1 cellular context compared by ENCODE assay signal in the genomic region with DNA sequence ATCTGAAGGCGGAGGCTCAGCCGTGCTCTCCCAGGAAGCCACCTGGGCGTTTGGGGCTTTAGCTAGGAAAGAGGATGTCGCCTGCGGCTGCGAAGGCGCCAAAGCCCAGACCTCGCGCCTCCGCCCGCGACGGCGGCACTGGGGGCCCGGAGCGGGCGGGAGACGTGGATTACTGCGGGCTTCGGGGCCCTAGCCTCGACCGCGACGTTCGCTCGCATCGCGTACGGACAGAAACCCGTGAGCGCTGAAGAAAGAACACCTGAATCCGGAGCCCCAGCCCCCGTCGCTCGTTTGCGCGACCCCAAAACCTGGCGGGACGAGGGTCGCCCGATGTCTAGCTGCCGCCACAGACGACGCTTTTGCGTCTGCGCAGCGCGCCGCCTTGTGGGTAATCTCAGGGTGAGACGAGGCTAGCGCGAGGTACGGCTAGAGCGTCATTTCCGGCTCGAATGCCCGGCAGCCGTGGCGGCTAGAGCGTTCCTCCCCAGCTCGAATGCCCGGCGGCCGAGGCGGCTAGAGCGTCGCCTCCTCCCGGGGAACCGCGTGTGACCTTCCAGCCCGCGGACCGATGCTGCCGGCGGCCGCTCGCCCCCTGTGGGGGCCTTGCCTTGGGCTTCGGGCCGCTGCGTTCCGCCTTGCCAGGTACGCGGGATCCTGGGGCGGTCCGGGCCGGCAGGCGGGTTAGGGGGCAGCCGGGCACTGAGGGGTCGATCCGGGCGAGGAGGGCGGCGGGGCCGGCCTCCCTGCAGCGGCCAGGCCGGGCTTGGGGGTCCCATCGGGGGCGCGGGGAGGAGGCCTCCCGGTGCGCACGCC.
A peak's percentile ranks its signal among the peaks of the same experiment; 100 is the strongest.
TF ChIP-seq lines count a peak whose summit lies in the region.

A gene (plus strand): TSS at position 434 of the 813 bp plus-strand sequence. CDS start 135 bp downstream, at position 569.

TF ChIP-seq in HepG2, 621 proteins besides CTCF, POLR2A, EP300 and RAD21 (continued from another document and continues in another):
- TF ChIP-seq, protein P1, sequence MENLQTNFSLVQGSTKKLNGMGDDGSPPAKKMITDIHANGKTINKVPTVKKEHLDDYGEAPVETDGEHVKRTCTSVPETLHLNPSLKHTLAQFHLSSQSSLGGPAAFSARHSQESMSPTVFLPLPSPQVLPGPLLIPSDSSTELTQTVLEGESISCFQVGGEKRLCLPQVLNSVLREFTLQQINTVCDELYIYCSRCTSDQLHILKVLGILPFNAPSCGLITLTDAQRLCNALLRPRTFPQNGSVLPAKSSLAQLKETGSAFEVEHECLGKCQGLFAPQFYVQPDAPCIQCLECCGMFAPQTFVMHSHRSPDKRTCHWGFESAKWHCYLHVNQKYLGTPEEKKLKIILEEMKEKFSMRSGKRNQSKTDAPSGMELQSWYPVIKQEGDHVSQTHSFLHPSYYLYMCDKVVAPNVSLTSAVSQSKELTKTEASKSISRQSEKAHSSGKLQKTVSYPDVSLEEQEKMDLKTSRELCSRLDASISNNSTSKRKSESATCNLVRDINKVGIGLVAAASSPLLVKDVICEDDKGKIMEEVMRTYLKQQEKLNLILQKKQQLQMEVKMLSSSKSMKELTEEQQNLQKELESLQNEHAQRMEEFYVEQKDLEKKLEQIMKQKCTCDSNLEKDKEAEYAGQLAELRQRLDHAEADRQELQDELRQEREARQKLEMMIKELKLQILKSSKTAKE (CRISPR knock-in tag; IDR thresholded peaks at IDR 0.05; ENCODE audit: borderline replicate concordance) = peak; percentile 74
- TF ChIP-seq, protein P2, sequence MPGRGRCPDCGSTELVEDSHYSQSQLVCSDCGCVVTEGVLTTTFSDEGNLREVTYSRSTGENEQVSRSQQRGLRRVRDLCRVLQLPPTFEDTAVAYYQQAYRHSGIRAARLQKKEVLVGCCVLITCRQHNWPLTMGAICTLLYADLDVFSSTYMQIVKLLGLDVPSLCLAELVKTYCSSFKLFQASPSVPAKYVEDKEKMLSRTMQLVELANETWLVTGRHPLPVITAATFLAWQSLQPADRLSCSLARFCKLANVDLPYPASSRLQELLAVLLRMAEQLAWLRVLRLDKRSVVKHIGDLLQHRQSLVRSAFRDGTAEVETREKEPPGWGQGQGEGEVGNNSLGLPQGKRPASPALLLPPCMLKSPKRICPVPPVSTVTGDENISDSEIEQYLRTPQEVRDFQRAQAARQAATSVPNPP (CRISPR knock-in tag; IDR thresholded peaks at IDR 0.05) = 0 out of 2 replicates have a peak, but pooled peaks have one; percentile 82
- TF ChIP-seq, protein P3, sequence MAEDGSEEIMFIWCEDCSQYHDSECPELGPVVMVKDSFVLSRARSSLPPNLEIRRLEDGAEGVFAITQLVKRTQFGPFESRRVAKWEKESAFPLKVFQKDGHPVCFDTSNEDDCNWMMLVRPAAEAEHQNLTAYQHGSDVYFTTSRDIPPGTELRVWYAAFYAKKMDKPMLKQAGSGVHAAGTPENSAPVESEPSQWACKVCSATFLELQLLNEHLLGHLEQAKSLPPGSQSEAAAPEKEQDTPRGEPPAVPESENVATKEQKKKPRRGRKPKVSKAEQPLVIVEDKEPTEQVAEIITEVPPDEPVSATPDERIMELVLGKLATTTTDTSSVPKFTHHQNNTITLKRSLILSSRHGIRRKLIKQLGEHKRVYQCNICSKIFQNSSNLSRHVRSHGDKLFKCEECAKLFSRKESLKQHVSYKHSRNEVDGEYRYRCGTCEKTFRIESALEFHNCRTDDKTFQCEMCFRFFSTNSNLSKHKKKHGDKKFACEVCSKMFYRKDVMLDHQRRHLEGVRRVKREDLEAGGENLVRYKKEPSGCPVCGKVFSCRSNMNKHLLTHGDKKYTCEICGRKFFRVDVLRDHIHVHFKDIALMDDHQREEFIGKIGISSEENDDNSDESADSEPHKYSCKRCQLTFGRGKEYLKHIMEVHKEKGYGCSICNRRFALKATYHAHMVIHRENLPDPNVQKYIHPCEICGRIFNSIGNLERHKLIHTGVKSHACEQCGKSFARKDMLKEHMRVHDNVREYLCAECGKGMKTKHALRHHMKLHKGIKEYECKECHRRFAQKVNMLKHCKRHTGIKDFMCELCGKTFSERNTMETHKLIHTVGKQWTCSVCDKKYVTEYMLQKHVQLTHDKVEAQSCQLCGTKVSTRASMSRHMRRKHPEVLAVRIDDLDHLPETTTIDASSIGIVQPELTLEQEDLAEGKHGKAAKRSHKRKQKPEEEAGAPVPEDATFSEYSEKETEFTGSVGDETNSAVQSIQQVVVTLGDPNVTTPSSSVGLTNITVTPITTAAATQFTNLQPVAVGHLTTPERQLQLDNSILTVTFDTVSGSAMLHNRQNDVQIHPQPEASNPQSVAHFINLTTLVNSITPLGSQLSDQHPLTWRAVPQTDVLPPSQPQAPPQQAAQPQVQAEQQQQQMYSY (CRISPR knock-in tag; IDR thresholded peaks at IDR 0.05) = peak; percentile 54; the same call in 1 of the 2 replicates
- TF ChIP-seq ZNF160 (CRISPR knock-in tag; IDR thresholded peaks at IDR 0.05) (peak; percentile 91), HOXA7 (CRISPR knock-in tag; IDR thresholded peaks at IDR 0.05) (peak; percentile 90; the same call in 1 of the 2 replicates), ATF7 (IDR thresholded peaks at IDR 0.05) (no peak), ATF7 (CRISPR knock-in tag; IDR thresholded peaks at IDR 0.05) (no peak; the same call in 1 of the 2 replicates), MYNN (CRISPR knock-in tag; IDR thresholded peaks at IDR 0.05; ENCODE audit: low read depth) (peak; percentile 79; the same call in 1 of the 2 replicates), ZFP1 (CRISPR knock-in tag; IDR thresholded peaks at IDR 0.05) (no peak; the same call in 1 of the 2 replicates), ZNF777 (CRISPR knock-in tag; IDR thresholded peaks at IDR 0.05) (peak; percentile 50; the same call in 1 of the 2 replicates), ZNF44 (CRISPR knock-in tag; IDR thresholded peaks at IDR 0.05) (0 out of 2 replicates have a peak, but pooled peaks have one; percentile 31), ZNF549 (CRISPR knock-in tag; IDR thresholded peaks at IDR 0.05) (no peak), ZBTB1 (CRISPR knock-in tag; IDR thresholded peaks at IDR 0.05; ENCODE audit: borderline replicate concordance) (no peak), ZMYM2 (CRISPR knock-in tag; IDR thresholded peaks at IDR 0.05) (no peak), SOX13 (IDR thresholded peaks at IDR 0.05) (0 out of 2 replicates have a peak, but pooled peaks have one; percentile 16), SOX13 (CRISPR knock-in tag; conservative IDR thresholded peaks at IDR 0.05 in 1 of 2, IDR thresholded peaks at IDR 0.05 in 1 of 2) (peak in 1 of 2 experiments; percentile 72; a peak in 2 of 4 replicates), ZNF788 (CRISPR knock-in tag; IDR thresholded peaks at IDR 0.05; ENCODE audit: borderline replicate concordance) (peak; percentile 99), ZSCAN20 (CRISPR knock-in tag; IDR thresholded peaks at IDR 0.05; ENCODE audit: borderline replicate concordance) (peak; percentile 92; the same call in 1 of the 2 replicates), ZNF230 (CRISPR knock-in tag; IDR thresholded peaks at IDR 0.05) (peak; percentile 87; the same call in 1 of the 2 replicates), ZNF430 (CRISPR knock-in tag; IDR thresholded peaks at IDR 0.05) (peak; percentile 85; the same call in 1 of the 2 replicates), STAG1 (CRISPR knock-in tag; IDR thresholded peaks at IDR 0.05) (peak; percentile 9; the same call in 1 of the 2 replicates), ZFP41 (CRISPR knock-in tag; IDR thresholded peaks at IDR 0.05; ENCODE audit: borderline replicate concordance) (no peak), SPEN (CRISPR knock-in tag; IDR thresholded peaks at IDR 0.05; ENCODE audit: low read depth) (peak; percentile 99), CHD2 (IDR thresholded peaks at IDR 0.05; ENCODE audit: low read depth, low read length) (peak; percentile 94), ZNF329 (CRISPR knock-in tag; IDR thresholded peaks at IDR 0.05; ENCODE audit: low read depth) (peak; percentile 75)
- TF ChIP-seq, protein P4, sequence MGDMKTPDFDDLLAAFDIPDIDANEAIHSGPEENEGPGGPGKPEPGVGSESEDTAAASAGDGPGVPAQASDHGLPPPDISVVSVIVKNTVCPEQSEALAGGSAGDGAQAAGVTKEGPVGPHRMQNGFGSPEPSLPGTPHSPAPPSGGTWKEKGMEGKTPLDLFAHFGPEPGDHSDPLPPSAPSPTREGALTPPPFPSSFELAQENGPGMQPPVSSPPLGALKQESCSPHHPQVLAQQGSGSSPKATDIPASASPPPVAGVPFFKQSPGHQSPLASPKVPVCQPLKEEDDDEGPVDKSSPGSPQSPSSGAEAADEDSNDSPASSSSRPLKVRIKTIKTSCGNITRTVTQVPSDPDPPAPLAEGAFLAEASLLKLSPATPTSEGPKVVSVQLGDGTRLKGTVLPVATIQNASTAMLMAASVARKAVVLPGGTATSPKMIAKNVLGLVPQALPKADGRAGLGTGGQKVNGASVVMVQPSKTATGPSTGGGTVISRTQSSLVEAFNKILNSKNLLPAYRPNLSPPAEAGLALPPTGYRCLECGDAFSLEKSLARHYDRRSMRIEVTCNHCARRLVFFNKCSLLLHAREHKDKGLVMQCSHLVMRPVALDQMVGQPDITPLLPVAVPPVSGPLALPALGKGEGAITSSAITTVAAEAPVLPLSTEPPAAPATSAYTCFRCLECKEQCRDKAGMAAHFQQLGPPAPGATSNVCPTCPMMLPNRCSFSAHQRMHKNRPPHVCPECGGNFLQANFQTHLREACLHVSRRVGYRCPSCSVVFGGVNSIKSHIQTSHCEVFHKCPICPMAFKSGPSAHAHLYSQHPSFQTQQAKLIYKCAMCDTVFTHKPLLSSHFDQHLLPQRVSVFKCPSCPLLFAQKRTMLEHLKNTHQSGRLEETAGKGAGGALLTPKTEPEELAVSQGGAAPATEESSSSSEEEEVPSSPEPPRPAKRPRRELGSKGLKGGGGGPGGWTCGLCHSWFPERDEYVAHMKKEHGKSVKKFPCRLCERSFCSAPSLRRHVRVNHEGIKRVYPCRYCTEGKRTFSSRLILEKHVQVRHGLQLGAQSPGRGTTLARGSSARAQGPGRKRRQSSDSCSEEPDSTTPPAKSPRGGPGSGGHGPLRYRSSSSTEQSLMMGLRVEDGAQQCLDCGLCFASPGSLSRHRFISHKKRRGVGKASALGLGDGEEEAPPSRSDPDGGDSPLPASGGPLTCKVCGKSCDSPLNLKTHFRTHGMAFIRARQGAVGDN (CRISPR knock-in tag; IDR thresholded peaks at IDR 0.05) = peak; percentile 89
- TF ChIP-seq, protein P5, sequence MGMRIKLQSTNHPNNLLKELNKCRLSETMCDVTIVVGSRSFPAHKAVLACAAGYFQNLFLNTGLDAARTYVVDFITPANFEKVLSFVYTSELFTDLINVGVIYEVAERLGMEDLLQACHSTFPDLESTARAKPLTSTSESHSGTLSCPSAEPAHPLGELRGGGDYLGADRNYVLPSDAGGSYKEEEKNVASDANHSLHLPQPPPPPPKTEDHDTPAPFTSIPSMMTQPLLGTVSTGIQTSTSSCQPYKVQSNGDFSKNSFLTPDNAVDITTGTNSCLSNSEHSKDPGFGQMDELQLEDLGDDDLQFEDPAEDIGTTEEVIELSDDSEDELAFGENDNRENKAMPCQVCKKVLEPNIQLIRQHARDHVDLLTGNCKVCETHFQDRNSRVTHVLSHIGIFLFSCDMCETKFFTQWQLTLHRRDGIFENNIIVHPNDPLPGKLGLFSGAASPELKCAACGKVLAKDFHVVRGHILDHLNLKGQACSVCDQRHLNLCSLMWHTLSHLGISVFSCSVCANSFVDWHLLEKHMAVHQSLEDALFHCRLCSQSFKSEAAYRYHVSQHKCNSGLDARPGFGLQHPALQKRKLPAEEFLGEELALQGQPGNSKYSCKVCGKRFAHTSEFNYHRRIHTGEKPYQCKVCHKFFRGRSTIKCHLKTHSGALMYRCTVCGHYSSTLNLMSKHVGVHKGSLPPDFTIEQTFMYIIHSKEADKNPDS (CRISPR knock-in tag; IDR thresholded peaks at IDR 0.05) = peak; percentile 26; the same call in 1 of the 2 replicates
- TF ChIP-seq, protein P6, sequence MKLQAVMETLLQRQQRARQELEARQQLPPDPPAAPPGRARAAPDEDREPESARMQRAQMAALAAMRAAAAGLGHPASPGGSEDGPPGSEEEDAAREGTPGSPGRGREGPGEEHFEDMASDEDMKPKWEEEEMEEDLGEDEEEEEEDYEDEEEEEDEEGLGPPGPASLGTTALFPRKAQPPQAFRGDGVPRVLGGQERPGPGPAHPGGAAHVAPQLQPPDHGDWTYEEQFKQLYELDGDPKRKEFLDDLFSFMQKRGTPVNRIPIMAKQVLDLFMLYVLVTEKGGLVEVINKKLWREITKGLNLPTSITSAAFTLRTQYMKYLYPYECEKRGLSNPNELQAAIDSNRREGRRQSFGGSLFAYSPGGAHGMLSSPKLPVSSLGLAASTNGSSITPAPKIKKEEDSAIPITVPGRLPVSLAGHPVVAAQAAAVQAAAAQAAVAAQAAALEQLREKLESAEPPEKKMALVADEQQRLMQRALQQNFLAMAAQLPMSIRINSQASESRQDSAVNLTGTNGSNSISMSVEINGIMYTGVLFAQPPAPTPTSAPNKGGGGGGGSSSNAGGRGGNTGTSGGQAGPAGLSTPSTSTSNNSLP (IDR thresholded peaks at IDR 0.05; ENCODE audit: low read depth, low read length) = no peak
- TF ChIP-seq, protein P7, sequence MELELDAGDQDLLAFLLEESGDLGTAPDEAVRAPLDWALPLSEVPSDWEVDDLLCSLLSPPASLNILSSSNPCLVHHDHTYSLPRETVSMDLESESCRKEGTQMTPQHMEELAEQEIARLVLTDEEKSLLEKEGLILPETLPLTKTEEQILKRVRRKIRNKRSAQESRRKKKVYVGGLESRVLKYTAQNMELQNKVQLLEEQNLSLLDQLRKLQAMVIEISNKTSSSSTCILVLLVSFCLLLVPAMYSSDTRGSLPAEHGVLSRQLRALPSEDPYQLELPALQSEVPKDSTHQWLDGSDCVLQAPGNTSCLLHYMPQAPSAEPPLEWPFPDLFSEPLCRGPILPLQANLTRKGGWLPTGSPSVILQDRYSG (CRISPR knock-in tag; IDR thresholded peaks at IDR 0.05) = no peak; the same call in none of the 2 replicates
- TF ChIP-seq, protein P8, sequence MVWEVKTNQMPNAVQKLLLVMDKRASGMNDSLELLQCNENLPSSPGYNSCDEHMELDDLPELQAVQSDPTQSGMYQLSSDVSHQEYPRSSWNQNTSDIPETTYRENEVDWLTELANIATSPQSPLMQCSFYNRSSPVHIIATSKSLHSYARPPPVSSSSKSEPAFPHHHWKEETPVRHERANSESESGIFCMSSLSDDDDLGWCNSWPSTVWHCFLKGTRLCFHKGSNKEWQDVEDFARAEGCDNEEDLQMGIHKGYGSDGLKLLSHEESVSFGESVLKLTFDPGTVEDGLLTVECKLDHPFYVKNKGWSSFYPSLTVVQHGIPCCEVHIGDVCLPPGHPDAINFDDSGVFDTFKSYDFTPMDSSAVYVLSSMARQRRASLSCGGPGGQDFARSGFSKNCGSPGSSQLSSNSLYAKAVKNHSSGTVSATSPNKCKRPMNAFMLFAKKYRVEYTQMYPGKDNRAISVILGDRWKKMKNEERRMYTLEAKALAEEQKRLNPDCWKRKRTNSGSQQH (CRISPR knock-in tag; IDR thresholded peaks at IDR 0.05; ENCODE audit: low read depth) = peak; percentile 96
- TF ChIP-seq, protein P9, sequence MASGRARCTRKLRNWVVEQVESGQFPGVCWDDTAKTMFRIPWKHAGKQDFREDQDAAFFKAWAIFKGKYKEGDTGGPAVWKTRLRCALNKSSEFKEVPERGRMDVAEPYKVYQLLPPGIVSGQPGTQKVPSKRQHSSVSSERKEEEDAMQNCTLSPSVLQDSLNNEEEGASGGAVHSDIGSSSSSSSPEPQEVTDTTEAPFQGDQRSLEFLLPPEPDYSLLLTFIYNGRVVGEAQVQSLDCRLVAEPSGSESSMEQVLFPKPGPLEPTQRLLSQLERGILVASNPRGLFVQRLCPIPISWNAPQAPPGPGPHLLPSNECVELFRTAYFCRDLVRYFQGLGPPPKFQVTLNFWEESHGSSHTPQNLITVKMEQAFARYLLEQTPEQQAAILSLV (CRISPR knock-in tag; IDR thresholded peaks at IDR 0.05; ENCODE audit: borderline replicate concordance) = peak; percentile 97
